ENCODE assay signal across 16 cellular contexts in the genomic region with DNA sequence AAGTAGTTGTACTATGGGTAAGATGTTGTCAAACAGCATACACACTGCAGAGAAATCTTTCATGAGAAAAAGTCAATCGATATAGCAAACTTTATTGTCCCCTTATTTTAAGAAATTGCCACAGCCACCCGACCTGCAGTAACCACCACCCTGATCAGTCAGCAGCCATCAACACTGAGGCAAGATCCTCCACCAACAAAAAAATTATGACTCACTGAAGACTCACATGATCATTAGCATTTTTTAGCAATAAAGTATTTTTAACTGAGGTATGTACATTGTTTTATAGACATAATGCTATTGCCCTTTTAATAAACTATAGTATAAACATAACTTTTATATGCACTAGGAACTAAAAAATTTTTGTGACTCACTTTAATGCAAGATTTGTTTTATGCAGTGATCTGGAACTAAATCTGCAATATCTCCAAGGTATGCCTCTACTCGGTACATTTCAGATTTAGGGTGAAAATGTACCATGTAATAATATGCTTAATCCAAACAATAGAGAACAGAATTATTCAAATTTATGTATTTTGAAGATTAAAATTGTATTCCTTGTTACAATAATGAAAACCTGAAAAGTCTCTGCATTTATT.
"Had no signal": no experiment of that assay in that cellular context is flagged by ENCODE, and none has a peak within 500 bp of the region (broad histone marks: within the 10 kb centered on the region; RNA-seq: fewer than 3 reads in every experiment).

No MANE protein-coding gene starts in this region.

- H3K4me3 ChIP-seq: ascending aorta, body of pancreas had no signal

- H3K36me3 ChIP-seq: ascending aorta had no signal

- DNase-seq: activated CD4-positive, alpha-beta T cell treated with anti-CD3 and anti-CD28 coated beads for 4 hours; activated CD4-positive, alpha-beta T cell treated with anti-CD3 and anti-CD28 coated beads, Interleukin-2, amount 50 U/mL, for 4 hours; activated CD8-positive, alpha-beta memory T cell treated with anti-CD3 and anti-CD28 coated beads, Interleukin-2, amount 50 U/mL, for 48 hours; activated CD8-positive, alpha-beta T cell treated with anti-CD3 and anti-CD28 coated beads, Interleukin-2, amount 10 ng/mL, durations not matched to agents 7 days and 5 days; activated naive CD4-positive, alpha-beta T cell; activated T-cell treated with anti-CD3 and anti-CD28 coated beads, Interleukin-2, amount 50 U/mL, for 1 hour; amniotic stem cell; body of pancreas; NCI-H1048; NCI-H1930; NCI-H2171 treated with DMSO at 0.1 percent for 48 hours; NCI-H345; NCI-H510A treated with DMSO at 0.1 percent for 48 hours; SHP77 treated with DMSO at 0.1 percent for 48 hours had no signal

- ATAC-seq: activated CD4-positive, CD25-positive, alpha-beta regulatory T cell treated with anti-CD3 and anti-CD28 coated beads, Interleukin-2, amount 50 U/mL, for 24 hours; activated CD8-positive, alpha-beta T cell treated with anti-CD3 and anti-CD28 coated beads, Interleukin-2, amount 10 ng/mL, durations not matched to agents 7 days and 5 days; body of pancreas had no signal

- H3K27ac ChIP-seq: ascending aorta, body of pancreas had no signal

- H3K4me1 ChIP-seq: ascending aorta, body of pancreas had no signal

- H3K27me3 ChIP-seq: ascending aorta, body of pancreas had no signal
